ENCODE assay signal across 10 cellular contexts in the genomic region with DNA sequence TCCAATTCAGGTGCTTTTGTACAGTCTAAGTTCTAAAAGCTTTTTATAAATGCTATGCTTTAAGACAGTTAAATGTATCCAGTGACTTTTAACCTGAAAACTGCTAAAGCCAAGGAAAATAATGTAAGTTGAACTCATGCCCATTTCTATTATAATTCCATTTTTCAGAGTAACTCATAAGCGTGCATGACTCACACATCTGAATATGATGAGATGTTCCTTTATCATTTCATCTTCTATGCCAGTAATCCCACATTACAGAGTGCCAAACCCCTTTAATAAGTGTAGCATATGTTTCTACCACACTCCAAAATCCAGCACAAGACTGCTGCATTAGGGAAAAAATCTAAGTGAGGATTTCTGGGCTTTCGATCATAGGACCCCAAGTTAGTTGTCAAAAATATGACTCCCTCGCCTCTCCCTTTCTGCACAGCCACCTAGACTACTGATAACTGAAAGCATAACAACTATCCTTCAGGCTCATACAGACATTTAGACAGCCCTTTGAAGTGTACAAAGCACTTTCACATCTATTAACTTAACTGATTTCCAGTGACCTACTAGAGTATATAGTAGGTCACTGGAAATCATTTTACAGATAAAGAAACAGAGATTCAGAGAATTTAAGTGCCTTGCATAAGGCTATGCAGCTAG. TPM values are rescaled to one million over a fixed set of nuclear protein-coding genes. Genes with fewer than 3 reads are reported as not detected.
DNase-seq lines count a peak whose midpoint lies in the region; TF ChIP-seq lines count a peak whose summit lies in the region.
"Had no signal": no experiment of that assay in that cellular context is flagged by ENCODE, and none has a peak within 500 bp of the region (broad histone marks: within the 10 kb centered on the region; RNA-seq: fewer than 3 reads in every experiment).

No MANE protein-coding gene starts in this region.

- TF ChIP-seq CTCF in nephron (IDR thresholded peaks at IDR 0.05; ENCODE audit: unreplicated experiment in 3 of 3) = no peak

- H3K9me3 Mint-ChIP-seq in nephron = no peaks in the 10 kb centered on the region
- H3K9me3 Mint-ChIP-seq: mesothelial cell of epicardium had no signal

- peak overlapping the region; percentile 15 to 78 (median 68) for H3K27ac Mint-ChIP-seq in nephron
- H3K27ac Mint-ChIP-seq: mesothelial cell of epicardium had no signal

- no peak overlapping the region for H3K4me3 Mint-ChIP-seq in nephron
- H3K4me3 Mint-ChIP-seq: mesothelial cell of epicardium had no signal

- peaks cover 64% of the 10 kb centered on the region for H3K4me1 ChIP-seq in effector memory CD4-positive, alpha-beta T cell (ENCODE audit: control insufficient read depth, insufficient read depth, low read length, poor library complexity, severe bottlenecking)

- no peaks in the 10 kb centered on the region for H3K36me3 Mint-ChIP-seq in nephron (ENCODE audit: low read depth)
- H3K36me3 Mint-ChIP-seq: mesothelial cell of epicardium had no signal

- peak; percentile 74 for DNase-seq in ELR (ENCODE audit: low read depth)
- peak; percentile 50 for DNase-seq in RKO (ENCODE audit: low spot score)
- DNase-seq in effector memory CD4-positive, alpha-beta T cell = no peak
- no peak for DNase-seq in putamen (ENCODE audit: low spot score)
- DNase-seq in MG63 = no peak
- no peak for DNase-seq in NCI-H1092 (lab: John Stamatoyannopoulos, UW)
- DNase-seq: glutamatergic neuron, SHP77 treated with DMSO at 0.1 percent for 48 hours had no signal

- no peaks in the 10 kb centered on the region for H3K27me3 ChIP-seq in effector memory CD4-positive, alpha-beta T cell (replicated peaks; ENCODE audit: control insufficient read depth, insufficient read depth, low read length, poor library complexity, severe bottlenecking)
- H3K27me3 ChIP-seq in MG63 = no peaks in the 10 kb centered on the region

- no peaks in the 10 kb centered on the region for H3K9me3 ChIP-seq in effector memory CD4-positive, alpha-beta T cell (ENCODE audit: control insufficient read depth, low read length)
- no peaks in the 10 kb centered on the region for H3K9me3 ChIP-seq in MG63

- H3K36me3 ChIP-seq in effector memory CD4-positive, alpha-beta T cell (ENCODE audit: control insufficient read depth, insufficient read depth, low read length) = no peaks in the 10 kb centered on the region
- H3K36me3 ChIP-seq in MG63 = no peaks in the 10 kb centered on the region

- peak overlapping the region; percentile 2 for H3K27ac ChIP-seq in effector memory CD4-positive, alpha-beta T cell (ENCODE audit: insufficient read depth, low read length, poor library complexity, severe bottlenecking)

- H3K4me1 Mint-ChIP-seq in nephron = peaks cover 57% of the 10 kb centered on the region

- no peak overlapping the region for H3K4me3 ChIP-seq in effector memory CD4-positive, alpha-beta T cell (ENCODE audit: insufficient read depth, low read depth, low read length, poor library complexity, severe bottlenecking)
- H3K4me3 ChIP-seq in MG63 = no peak overlapping the region

- no peaks in the 10 kb centered on the region for H3K27me3 Mint-ChIP-seq in nephron (ENCODE audit: low read depth)

RNA-seq across cellular contexts. Expression of a gene that starts 45.3 kb away (rescaled TPM):
- total RNA-seq in MG63 (2014; rRNA removed; shearing (Covaris generic); ENCODE audit: low replicate concordance) = 58.9 and 61.9 TPM in 2 replicates

Comparison
In these comparisons a context has a peak if more than half of its experiments do, and no peak if none do; other contexts are left out.
1. DNase-seq: peak in ELR (single experiment) and RKO (single experiment); none in effector memory CD4-positive, alpha-beta T cell (0 of 3), putamen (single experiment), MG63 (single experiment) and NCI-H1092 (single experiment).